In the genomic region with DNA sequence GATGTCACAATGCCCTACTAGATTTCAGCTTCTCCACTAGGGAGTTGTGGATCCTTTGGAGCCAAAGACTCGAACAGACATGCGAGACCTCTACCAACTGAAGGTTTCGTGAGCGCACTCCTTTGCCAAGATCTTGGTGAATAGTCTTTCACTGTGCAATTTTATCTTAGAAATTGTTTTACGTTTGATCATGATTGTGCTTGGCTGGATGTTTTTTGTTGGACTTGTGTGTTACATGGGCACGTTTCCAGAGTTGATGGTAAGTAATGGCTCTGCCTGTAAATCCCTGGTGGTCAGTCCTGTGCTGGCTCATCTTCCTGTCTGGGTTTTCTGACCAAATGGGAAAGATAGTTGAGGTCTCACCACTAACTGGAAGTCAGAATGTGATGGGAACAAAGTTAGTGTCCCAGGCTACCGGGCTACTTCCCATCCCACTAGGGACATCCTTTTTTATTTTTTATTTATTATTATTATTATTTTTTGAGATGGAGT, we compare ENCODE assay signal across 20 cellular contexts. TPM values are rescaled to one million over a fixed set of nuclear protein-coding genes. Genes with fewer than 3 reads are reported as not detected.
"Had no signal": no experiment of that assay in that cellular context is flagged by ENCODE, and none has a peak within 500 bp of the region (broad histone marks: within the 10 kb centered on the region; RNA-seq: fewer than 3 reads in every experiment).

MISFA (plus strand) TSS at position 51 of the 492 bp plus-strand sequence; CDS start at position 191, 140 bp downstream.

- H3K9me3 ChIP-seq: adrenal gland, colonic mucosa, pancreas, upper lobe of left lung had no signal

- H3K27ac Mint-ChIP-seq: activated CD4-positive, alpha-beta memory T cell treated with anti-CD3 and anti-CD28 coated beads for 36 hours; activated CD4-positive, alpha-beta T cell treated with anti-CD3 and anti-CD28 coated beads for 36 hours; activated naive CD4-positive, alpha-beta T cell treated with anti-CD3 and anti-CD28 coated beads, Interleukin-2, amount 50 U/mL, for 24 hours; naive thymus-derived CD4-positive, alpha-beta T cell had no signal

- H3K36me3 Mint-ChIP-seq: activated naive CD4-positive, alpha-beta T cell treated with anti-CD3 and anti-CD28 coated beads, Interleukin-2, amount 50 U/mL, for 24 hours had no signal

- H3K36me3 ChIP-seq: colonic mucosa, pancreas had no signal

- H3K4me1 ChIP-seq: adrenal gland, colonic mucosa, pancreas, upper lobe of left lung had no signal

- H3K27ac ChIP-seq: adrenal gland, colonic mucosa, foreskin keratinocyte, pancreas, skin epidermis, upper lobe of left lung had no signal

- H3K27me3 Mint-ChIP-seq: activated CD4-positive, alpha-beta memory T cell treated with anti-CD3 and anti-CD28 coated beads for 36 hours; activated CD4-positive, alpha-beta T cell treated with anti-CD3 and anti-CD28 coated beads for 36 hours; activated naive CD4-positive, alpha-beta T cell treated with anti-CD3 and anti-CD28 coated beads, Interleukin-2, amount 50 U/mL, for 24 hours; naive thymus-derived CD4-positive, alpha-beta T cell had no signal

- ATAC-seq: activated CD4-positive, alpha-beta T cell treated with anti-CD3 and anti-CD28 coated beads for 36 hours; activated T-cell treated with anti-CD3 and anti-CD28 coated beads, Interleukin-2, amount 50 U/mL, for 4 hours; esophagus mucosa; foreskin keratinocyte; left colon; naive thymus-derived CD4-positive, alpha-beta T cell; pancreas had no signal

- H3K4me3 Mint-ChIP-seq: activated CD4-positive, alpha-beta memory T cell treated with anti-CD3 and anti-CD28 coated beads for 36 hours; activated CD4-positive, alpha-beta T cell treated with anti-CD3 and anti-CD28 coated beads for 36 hours; activated naive CD4-positive, alpha-beta T cell treated with anti-CD3 and anti-CD28 coated beads, Interleukin-2, amount 50 U/mL, for 24 hours; activated T-cell treated with anti-CD3 and anti-CD28 coated beads, Interleukin-2, amount 50 U/mL, for 4 hours; naive thymus-derived CD4-positive, alpha-beta T cell had no signal

- H3K27me3 ChIP-seq: adrenal gland, colonic mucosa, foreskin keratinocyte, pancreas, upper lobe of left lung had no signal

- H3K4me1 Mint-ChIP-seq: activated CD4-positive, alpha-beta T cell treated with anti-CD3 and anti-CD28 coated beads for 36 hours; activated naive CD4-positive, alpha-beta T cell treated with anti-CD3 and anti-CD28 coated beads, Interleukin-2, amount 50 U/mL, for 24 hours had no signal

- H3K4me3 ChIP-seq: adrenal gland, colonic mucosa, pancreas, skin epidermis, upper lobe of left lung had no signal

- DNase-seq: activated CD4-positive, alpha-beta memory T cell treated with anti-CD3 and anti-CD28 coated beads for 36 hours; activated CD4-positive, alpha-beta T cell treated with anti-CD3 and anti-CD28 coated beads for 36 hours; activated effector memory CD4-positive, alpha-beta T cell treated with Interleukin-2 at 50 U/mL for 16 hours; activated T-cell treated with anti-CD3 and anti-CD28 coated beads, Interleukin-2, amount 50 U/mL, for 4 hours; adrenal gland; caudate nucleus; colonic mucosa; foreskin keratinocyte; left colon; naive thymus-derived CD4-positive, alpha-beta T cell; pancreas; stimulated activated CD4-positive, alpha-beta T cell treated with anti-CD3 and anti-CD28 coated beads, Interleukin-4, amount 100 ng/mL, for 24 hours; stimulated activated CD8-positive, alpha-beta memory T cell treated with anti-CD3 and anti-CD28 coated beads, Interleukin-4, amount 100 ng/mL, for 48 hours; stimulated activated naive CD4-positive, alpha-beta T cell treated with Interleukin-2 at 50 U/mL for 16 hours; T-helper 2 cell had no signal

RNA-seq across cellular contexts. Expression of gene MISFA, which starts in this region (rescaled TPM):
- total RNA-seq: renal cortical epithelial cell had no signal
